ENCODE assay signal across 28 cellular contexts in the genomic region with DNA sequence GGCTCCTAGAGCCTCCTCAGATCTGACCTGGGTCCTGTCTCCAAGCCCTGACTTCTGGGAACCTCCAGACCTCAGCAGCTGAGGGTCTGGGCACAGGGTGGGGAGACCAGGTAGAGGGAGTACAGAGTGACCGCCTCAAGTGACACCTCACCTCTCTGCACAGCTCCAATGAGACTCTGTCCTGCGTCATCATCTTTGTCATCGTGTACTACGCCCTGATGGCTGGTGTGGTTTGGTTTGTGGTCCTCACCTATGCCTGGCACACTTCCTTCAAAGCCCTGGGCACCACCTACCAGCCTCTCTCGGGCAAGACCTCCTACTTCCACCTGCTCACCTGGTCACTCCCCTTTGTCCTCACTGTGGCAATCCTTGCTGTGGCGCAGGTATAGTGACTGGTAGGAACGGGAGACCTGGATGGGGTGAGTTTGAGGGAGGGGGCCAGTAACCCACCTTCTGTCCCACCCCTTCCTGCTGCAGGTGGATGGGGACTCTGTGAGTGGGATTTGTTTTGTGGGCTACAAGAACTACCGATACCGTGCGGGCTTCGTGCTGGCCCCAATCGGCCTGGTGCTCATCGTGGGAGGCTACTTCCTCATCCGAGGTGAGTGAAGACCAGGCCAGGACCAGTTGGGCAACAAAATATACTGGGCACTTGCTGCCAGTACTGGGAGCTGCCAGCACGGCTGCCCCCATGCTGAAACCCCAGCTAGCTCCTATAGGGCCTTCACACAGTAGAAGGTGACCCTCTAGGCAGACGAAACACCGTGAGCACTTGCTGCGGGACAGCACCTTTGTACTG. TPM values are rescaled to one million over a fixed set of nuclear protein-coding genes. Genes with fewer than 3 reads are reported as not detected.
"Had no signal": no experiment of that assay in that cellular context is flagged by ENCODE, and none has a peak within 500 bp of the region (broad histone marks: within the 10 kb centered on the region; RNA-seq: fewer than 3 reads in every experiment).

No MANE protein-coding gene starts in this region.

- ATAC-seq: activated CD4-positive, CD25-positive, alpha-beta regulatory T cell treated with anti-CD3 and anti-CD28 coated beads, Interleukin-2, amount 50 U/mL, for 24 hours; activated naive CD4-positive, alpha-beta T cell treated with anti-CD3 and anti-CD28 coated beads, Interleukin-2, amount 50 U/mL, for 72 hours; body of pancreas; left lung; pancreas; psoas muscle had no signal

- H3K4me3 ChIP-seq: body of pancreas, colonic mucosa, left lung, lung, pancreas, psoas muscle, tibial nerve had no signal

- H3K36me3 ChIP-seq: colonic mucosa, left lung, pancreas had no signal

- H3K27ac Mint-ChIP-seq: activated T-helper 2 cell treated with anti-CD3 and anti-CD28 coated beads, Interferon-gamma antibody, Interleukin-2, Interleukin-4, amounts not matched to agents 10 μg/mL and 5 μg/mL and 100 μg/mL, durations not matched to agents 14 hours and 24 hours and 36 hours had no signal

- H3K9me3 ChIP-seq: body of pancreas, colonic mucosa, left lung, pancreas, psoas muscle, tibial nerve had no signal

- H3K9me3 Mint-ChIP-seq: activated naive CD4-positive, alpha-beta T cell treated with anti-CD3 and anti-CD28 coated beads, Interleukin-2, amount 50 U/mL, for 72 hours; activated T-helper 2 cell treated with anti-CD3 and anti-CD28 coated beads, Interferon-gamma antibody, Interleukin-2, Interleukin-4, amounts not matched to agents 10 μg/mL and 5 μg/mL and 100 μg/mL, durations not matched to agents 14 hours and 24 hours and 36 hours; neural crest cell had no signal

- H3K36me3 Mint-ChIP-seq: activated naive CD4-positive, alpha-beta T cell treated with anti-CD3 and anti-CD28 coated beads, Interleukin-2, amount 50 U/mL, for 72 hours had no signal

- H3K4me3 Mint-ChIP-seq: neural crest cell had no signal

- H3K27ac ChIP-seq: body of pancreas, colonic mucosa, left lung, pancreas, psoas muscle, tibial nerve, WERI-Rb-1 had no signal

- H3K4me1 ChIP-seq: body of pancreas, colonic mucosa, left lung, pancreas, psoas muscle had no signal

- H3K27me3 ChIP-seq: body of pancreas, colonic mucosa, pancreas, tibial nerve had no signal

- DNase-seq: activated CD4-positive, alpha-beta T cell treated with anti-CD3 and anti-CD28 coated beads for 48 hours; activated CD4-positive, alpha-beta T cell treated with anti-CD3 and anti-CD28 coated beads, Interleukin-2, amount 50 U/mL, for 48 hours; activated CD8-positive, alpha-beta memory T cell treated with anti-CD3 and anti-CD28 coated beads, Interleukin-2, amount 50 U/mL, for 4 hours; activated T-cell treated with anti-CD3 and anti-CD28 coated beads, Interleukin-2, amount 50 U/mL, for 1 hour; aorta; body of pancreas; cerebellar nuclear complex; colonic mucosa; effector CD8-positive, alpha-beta T cell; head of caudate nucleus; hippocampal formation; kidney glomerular epithelial cell; left lung; nucleus accumbens; pancreas; psoas muscle; stimulated activated CD4-positive, alpha-beta T cell treated with anti-CD3 and anti-CD28 coated beads, Interleukin-15, amount 100 ng/mL, for 24 hours; stimulated activated CD4-positive, alpha-beta T cell treated with anti-CD3 and anti-CD28 coated beads, Interleukin-2, amount 100 ng/mL, for 24 hours; stimulated activated naive CD4-positive, alpha-beta T cell treated with Interleukin-2 at 50 U/mL for 16 hours; T-helper 9 cell; WERI-Rb-1 had no signal

RNA-seq across cellular contexts. Expression of a gene that starts 17.8 kb away (rescaled TPM):
- total RNA-seq: T-helper 1 cell treated with Interleukin-12 subunit alpha and Interleukin-12 subunit beta and Interleukin-4 antibody, amounts not matched to agents 30 ng/mL and 1 ng/mL, for 36 hours had no signal
